In the genomic region with DNA sequence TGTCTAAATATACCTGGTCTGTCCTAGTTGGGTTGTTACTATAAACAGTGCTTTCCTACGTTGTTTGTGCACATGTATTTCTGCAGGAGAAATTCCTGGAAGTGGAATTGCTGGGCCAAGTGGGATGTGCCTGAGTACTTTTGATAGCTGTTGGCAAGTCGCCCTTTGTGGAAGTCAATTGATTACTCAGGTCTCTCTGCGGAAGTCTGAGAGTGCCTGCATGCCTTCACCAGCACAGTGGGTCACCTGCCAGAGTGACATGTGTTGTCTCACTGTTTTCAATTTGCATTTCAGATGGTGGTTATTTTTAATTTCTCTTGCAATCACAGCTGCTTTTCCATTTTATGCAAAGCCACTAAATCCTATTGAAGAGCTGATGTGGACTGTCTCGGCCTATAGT, we compare ENCODE assay signal across 15 cellular contexts. TPM values are rescaled to one million over a fixed set of nuclear protein-coding genes. Genes with fewer than 3 reads are reported as not detected.
DNase-seq lines count a peak whose midpoint lies in the region; ATAC-seq and TF ChIP-seq lines count a peak whose summit lies in the region.
"Had no signal": no experiment of that assay in that cellular context is flagged by ENCODE, and none has a peak within 500 bp of the region (broad histone marks: within the 10 kb centered on the region; RNA-seq: fewer than 3 reads in every experiment).

No MANE protein-coding gene starts in this region.

- 0 out of 2 replicates have a peak, but pooled peaks cover 3% of the 10 kb centered on the region for H4K20me1 ChIP-seq in PC-3 (ENCODE audit: low read length)

- no peaks in the 10 kb centered on the region for H3F3A ChIP-seq in PC-3 (ENCODE audit: low read length, unreplicated experiment)

- no peaks in the 10 kb centered on the region; the same call in 1 of the 2 replicates for H3K4me1 ChIP-seq in PC-3 (ENCODE audit: insufficient read depth, low read length)

- H3K4me1 Mint-ChIP-seq in activated CD8-positive, alpha-beta memory T cell treated with anti-CD3 and anti-CD28 coated beads, Interleukin-2, amount 10 ng/mL, durations not matched to agents 7 days and 5 days = peaks cover 20% of the 10 kb centered on the region
- H3K4me1 Mint-ChIP-seq in T-helper 17 cell = peaks cover 13% of the 10 kb centered on the region

- no peak overlapping the region for H3K9ac ChIP-seq in PC-3 (ENCODE audit: low read length)

- H3K36me3 Mint-ChIP-seq in activated CD8-positive, alpha-beta memory T cell treated with anti-CD3 and anti-CD28 coated beads, Interleukin-2, amount 10 ng/mL, durations not matched to agents 7 days and 5 days = peaks cover 7% of the 10 kb centered on the region
- no peaks in the 10 kb centered on the region for H3K36me3 Mint-ChIP-seq in T-helper 17 cell (ENCODE audit: low read depth)

- TF ChIP-seq CTCF in PC-3 (conservative IDR thresholded peaks at IDR 0.05; ENCODE audit: low read depth, low read length) = no peak

- H3K4me3 ChIP-seq in PC-3 (ENCODE audit: low read length) = no peak overlapping the region
- H3K4me3 ChIP-seq: skin epidermis had no signal

- no peak overlapping the region for H3K4me2 ChIP-seq in PC-3 (ENCODE audit: low read length)

- H3K36me3 ChIP-seq in PC-3 (ENCODE audit: low read depth, low read length) = no peaks in the 10 kb centered on the region

- H2AFZ ChIP-seq in PC-3 (ENCODE audit: low read length) = no peak overlapping the region

- no TSS peak for BruUV-seq in PC-3 (replicated peaks; lab: Mats Ljungman, UMichigan)

- H3K9me3 Mint-ChIP-seq in activated CD8-positive, alpha-beta memory T cell treated with anti-CD3 and anti-CD28 coated beads, Interleukin-2, amount 10 ng/mL, durations not matched to agents 7 days and 5 days (ENCODE audit: low read depth) = no peaks in the 10 kb centered on the region

- H3K27ac ChIP-seq in PC-3 (ENCODE audit: low read length) (no peak overlapping the region), caudate nucleus (ENCODE audit: low read depth, low read length) (no peak overlapping the region)
- H3K27ac ChIP-seq: skin epidermis had no signal

- no peak overlapping the region for H3K27ac Mint-ChIP-seq in activated CD8-positive, alpha-beta memory T cell treated with anti-CD3 and anti-CD28 coated beads, Interleukin-2, amount 10 ng/mL, durations not matched to agents 7 days and 5 days
- H3K27ac Mint-ChIP-seq in T-helper 17 cell = peak overlapping the region; percentile 19

- H3K9me3 ChIP-seq in T-helper 17 cell (ENCODE audit: control insufficient read depth, low read length, poor library complexity, severe bottlenecking) (no peaks in the 10 kb centered on the region), PC-3 (ENCODE audit: low read length) (no peaks in the 10 kb centered on the region)

- H3K9me2 ChIP-seq in PC-3 (replicated peaks; ENCODE audit: low read length) = no peaks in the 10 kb centered on the region

- no peaks in the 10 kb centered on the region for H3K27me3 Mint-ChIP-seq in activated CD8-positive, alpha-beta memory T cell treated with anti-CD3 and anti-CD28 coated beads, Interleukin-2, amount 10 ng/mL, durations not matched to agents 7 days and 5 days
- no peaks in the 10 kb centered on the region for H3K27me3 Mint-ChIP-seq in T-helper 17 cell

- POLR2A ChIA-PET in PC-3 (lab: Charles Lee; ENCODE audit: unreplicated experiment) = no interaction called here

- no peak for DNase-seq in activated CD8-positive, alpha-beta memory T cell treated with anti-CD3 and anti-CD28 coated beads, Interleukin-2, amount 10 ng/mL, durations not matched to agents 7 days and 5 days
- DNase-seq in activated CD8-positive, alpha-beta memory T cell treated with anti-CD3 and anti-CD28 coated beads, Interleukin-2, amount 50 U/mL, for 48 hours = no peak
- no peak for DNase-seq in T-helper 17 cell
- peak; percentile 66 for DNase-seq in glomerular endothelial cell (ENCODE audit: extremely low read depth, low read depth, low spot score)
- peak; percentile 68 for DNase-seq in renal cortical epithelial cell (ENCODE audit: low read depth)
- no peak for DNase-seq in PC-3
- DNase-seq in NCI-H2227 treated with DMSO at 0.1 percent for 48 hours (lab: John Stamatoyannopoulos, UW) = no peak
- no peak for DNase-seq in caudate nucleus (lab: John Stamatoyannopoulos, UW)
- DNase-seq: KG1, NCI-H187 treated with DMSO at 0.1 percent for 48 hours had no signal

- H3K4me3 Mint-ChIP-seq in activated CD8-positive, alpha-beta memory T cell treated with anti-CD3 and anti-CD28 coated beads, Interleukin-2, amount 10 ng/mL, durations not matched to agents 7 days and 5 days = peak overlapping the region; percentile 14
- H3K4me3 Mint-ChIP-seq in T-helper 17 cell = peak overlapping the region; percentile 57

- CTCF ChIA-PET in activated CD8-positive, alpha-beta memory T cell treated with anti-CD3 and anti-CD28 coated beads, Interleukin-2, amount 10 ng/mL, durations not matched to agents 7 days and 5 days (lab: Charles Lee) = interaction anchor here (1.9 to 2.7 kb wide), 2 partner anchors 16 to 36 kb away, joined by 7 to 14 read pairs; no protein-coding TSS in a partner anchor
- CTCF ChIA-PET in PC-3 (lab: Charles Lee) = no interaction called here

- intact Hi-C loops in PC-3 (cut with micrococcal nuclease) = no loop called here

- H3K27me3 ChIP-seq in PC-3 (ENCODE audit: low read length) = no peaks in the 10 kb centered on the region

- no peak for ATAC-seq in activated CD8-positive, alpha-beta memory T cell treated with anti-CD3 and anti-CD28 coated beads, Interleukin-2, amount 10 ng/mL, durations not matched to agents 7 days and 5 days
- ATAC-seq in T-helper 17 cell (no peak), PC-3 (no peak)
- ATAC-seq: HCT116 had no signal

- peaks cover 18% of the 10 kb centered on the region for H3K79me2 ChIP-seq in PC-3 (ENCODE audit: low read length)

RNA-seq across cellular contexts. Expression of a gene that starts 2.3 kb away (rescaled TPM):
- total RNA-seq in activated CD8-positive, alpha-beta memory T cell treated with anti-CD3 and anti-CD28 coated beads, Interleukin-2, amount 10 ng/mL, durations not matched to agents 7 days and 5 days = 100 to 1,000 TPM; 112 to 134 TPM
- total RNA-seq in T-helper 17 cell (10 to 100 TPM; 40.4 to 72.8 TPM), glomerular endothelial cell (61.1 and 83.8 TPM in 2 replicates), renal cortical epithelial cell (29.6 and 87.2 TPM in 2 replicates), PC-3 (2014; rRNA removed) (38.3 and 48.9 TPM in 2 replicates)

RNA-seq across cellular contexts. Expression of a gene that starts 14.3 kb away (rescaled TPM):
- total RNA-seq in activated CD8-positive, alpha-beta memory T cell treated with anti-CD3 and anti-CD28 coated beads, Interleukin-2, amount 10 ng/mL, durations not matched to agents 7 days and 5 days = 100 to 1,000 TPM; 461 to 494 TPM
- total RNA-seq in T-helper 17 cell (100 to 1,000 TPM; 346 to 383 TPM), glomerular endothelial cell (363 and 525 TPM in 2 replicates), renal cortical epithelial cell (594 and 1,266 TPM in 2 replicates), PC-3 (2014; rRNA removed) (not detected in 2 replicates)

RNA-seq across cellular contexts. Expression of a gene that starts 21.2 kb away (rescaled TPM):
- 10 to 100 TPM in 1 of 2 experiments, 1 to 10 TPM in 1; 5.6 to 14.1 TPM for total RNA-seq in activated CD8-positive, alpha-beta memory T cell treated with anti-CD3 and anti-CD28 coated beads, Interleukin-2, amount 10 ng/mL, durations not matched to agents 7 days and 5 days
- 10 to 100 TPM in 1 of 2 donors, 1 to 10 TPM in 1; 7.7 to 10.2 TPM for total RNA-seq in T-helper 17 cell
- 0.12 TPM in 1 of 2 replicates, not detected in the other for total RNA-seq in glomerular endothelial cell
- total RNA-seq in renal cortical epithelial cell = 0.05 and 0.35 TPM in 2 replicates
- 0.22 and 0.46 TPM in 2 replicates for total RNA-seq in PC-3 (2014; rRNA removed)
- total RNA-seq: Daoy had no signal

RNA-seq across cellular contexts. Expression of a gene that starts 26.8 kb away (rescaled TPM):
- under 1 TPM in 1 of 2 experiments, not detected in 1; 0.29 TPM for total RNA-seq in activated CD8-positive, alpha-beta memory T cell treated with anti-CD3 and anti-CD28 coated beads, Interleukin-2, amount 10 ng/mL, durations not matched to agents 7 days and 5 days
- total RNA-seq in T-helper 17 cell = under 1 TPM; 0.65 to 0.86 TPM
- not detected in 2 replicates for total RNA-seq in glomerular endothelial cell
- total RNA-seq in renal cortical epithelial cell = not detected in 2 replicates
- total RNA-seq in PC-3 (2014; rRNA removed) = not detected in 2 replicates
- total RNA-seq: Daoy; T-helper 1 cell treated with Interleukin-12 subunit alpha and Interleukin-12 subunit beta and Interleukin-4 antibody, amounts not matched to agents 30 ng/mL and 1 ng/mL, for 36 hours; ureter had no signal

RNA-seq across cellular contexts. Expression of a gene that starts 41.1 kb away (rescaled TPM):
- 100 to 1,000 TPM; 124 to 174 TPM for total RNA-seq in activated CD8-positive, alpha-beta memory T cell treated with anti-CD3 and anti-CD28 coated beads, Interleukin-2, amount 10 ng/mL, durations not matched to agents 7 days and 5 days
- total RNA-seq in T-helper 17 cell = 100 to 1,000 TPM; 235 to 398 TPM
- 27.3 and 36.0 TPM in 2 replicates for total RNA-seq in glomerular endothelial cell
- 8.4 and 9.7 TPM in 2 replicates for total RNA-seq in renal cortical epithelial cell
- 25.2 and 28.8 TPM in 2 replicates for total RNA-seq in PC-3 (2014; rRNA removed)

Comparison
In these comparisons a context has a peak if more than half of its experiments do, and no peak if none do; other contexts are left out.
1. DNase-seq: peak in glomerular endothelial cell (single experiment) and renal cortical epithelial cell (single experiment); none in activated CD8-positive, alpha-beta memory T cell treated with anti-CD3 and anti-CD28 coated beads, Interleukin-2, amount 10 ng/mL, durations not matched to agents 7 days and 5 days (single experiment), activated CD8-positive, alpha-beta memory T cell treated with anti-CD3 and anti-CD28 coated beads, Interleukin-2, amount 50 U/mL, for 48 hours (single experiment), T-helper 17 cell (0 of 3), PC-3 (single experiment), NCI-H2227 treated with DMSO at 0.1 percent for 48 hours (single experiment) and caudate nucleus (0 of 61).
2. RNA of a gene that starts 14.3 kb away (total RNA-seq): 594 to 1,266 TPM in renal cortical epithelial cell, 461 to 494 TPM in activated CD8-positive, alpha-beta memory T cell treated with anti-CD3 and anti-CD28 coated beads, Interleukin-2, amount 10 ng/mL, durations not matched to agents 7 days and 5 days, 346 to 383 TPM in T-helper 17 cell and 363 to 525 TPM in glomerular endothelial cell; not detected in PC-3; every median in the first group is over 100 times any median in the second.